In the genomic region with DNA sequence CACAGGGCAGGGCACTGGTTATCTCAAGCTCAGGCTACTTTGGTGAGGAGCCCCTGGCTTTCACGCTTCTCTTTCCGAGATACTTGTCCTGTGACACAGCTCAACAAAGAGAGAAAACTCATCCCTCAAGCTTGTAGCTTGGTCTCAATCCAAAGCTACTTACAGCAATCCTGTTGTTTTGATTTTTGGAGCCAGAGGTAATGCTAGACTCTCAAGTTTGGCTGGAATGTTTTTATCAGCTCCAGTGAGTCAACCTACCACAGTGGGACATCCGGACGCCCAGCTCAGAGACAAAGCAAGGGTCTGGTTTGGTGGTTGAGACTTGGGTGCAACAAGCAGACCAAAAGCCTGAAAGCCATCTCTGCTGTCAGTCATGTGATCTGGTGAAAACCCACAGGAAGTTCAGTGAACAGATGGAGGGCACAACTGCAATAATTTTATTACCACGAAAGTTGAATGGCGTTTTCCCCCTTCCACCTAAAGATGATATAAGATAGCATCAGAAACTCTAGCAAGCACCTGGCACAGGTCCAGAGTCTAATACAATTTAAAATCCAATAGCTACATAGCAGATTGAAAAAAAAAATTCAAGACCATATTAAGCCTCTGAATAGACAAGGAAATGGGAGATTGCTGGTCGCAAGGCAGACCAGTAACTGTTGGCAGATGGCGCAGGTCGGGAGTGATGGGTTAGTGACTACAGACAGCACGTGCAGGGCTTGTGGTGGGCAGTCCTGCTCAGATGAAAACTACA, we compare ENCODE assay signal across 8 cellular contexts.
A peak's percentile ranks its signal among the peaks of the same experiment; 100 is the strongest.
DNase-seq lines count a peak whose midpoint lies in the region; ATAC-seq and TF ChIP-seq lines count a peak whose summit lies in the region.

No MANE protein-coding gene starts in this region.

- no peak overlapping the region for H3K4me3 Mint-ChIP-seq in activated T-cell treated with anti-CD3 and anti-CD28 coated beads, Interleukin-2, amount 50 U/mL, for 24 hours
- H3K4me3 Mint-ChIP-seq in mesothelial cell of epicardium, result no peak overlapping the region

- H3K36me3 Mint-ChIP-seq in activated T-cell treated with anti-CD3 and anti-CD28 coated beads, Interleukin-2, amount 50 U/mL, for 24 hours (ENCODE audit: low read depth), result peaks cover 7% of the 10 kb centered on the region
- H3K36me3 Mint-ChIP-seq in mesothelial cell of epicardium, result peaks cover 2% of the 10 kb centered on the region

- TF ChIP-seq CTCF in AG09319 (IDR thresholded peaks at IDR 0.05; ENCODE audit: low read depth, low read length) (no peak), mesothelial cell of epicardium (IDR thresholded peaks at IDR 0.05; ENCODE audit: unreplicated experiment) (no peak)

- DNase-seq in AG09319 (ENCODE audit: extremely low read depth, low read depth) (peak; percentile 64), HT1080 (ENCODE audit: low read depth) (peak; percentile 99), mesothelial cell of epicardium (ENCODE audit: low spot score in 2 of 2, unreplicated experiment in 2 of 2) (no peak), left colon (no peak), GM19240 (ENCODE audit: insufficient read length, low spot score) (no peak)
- DNase-seq in activated T-cell treated with anti-CD3 and anti-CD28 coated beads, Interleukin-2, amount 50 U/mL, for 24 hours, result no peak
- DNase-seq in stimulated activated naive CD4-positive, alpha-beta T cell treated with Interleukin-2 at 50 U/mL for 16 hours (lab: John Stamatoyannopoulos, UW), result no peak

- peaks cover 51% of the 10 kb centered on the region for H3K4me1 Mint-ChIP-seq in activated T-cell treated with anti-CD3 and anti-CD28 coated beads, Interleukin-2, amount 50 U/mL, for 24 hours (ENCODE audit: low read depth)
- peaks cover 28% of the 10 kb centered on the region for H3K4me1 Mint-ChIP-seq in mesothelial cell of epicardium

- no peak for ATAC-seq in left colon
- ATAC-seq in GM21447 (IDR thresholded peaks at IDR 0.05; ENCODE audit: unreplicated experiment), result no peak

- H3K9me3 Mint-ChIP-seq in activated T-cell treated with anti-CD3 and anti-CD28 coated beads, Interleukin-2, amount 50 U/mL, for 24 hours, result no peaks in the 10 kb centered on the region
- no peaks in the 10 kb centered on the region for H3K9me3 Mint-ChIP-seq in mesothelial cell of epicardium

- peak overlapping the region; percentile 71 for H3K27ac Mint-ChIP-seq in activated T-cell treated with anti-CD3 and anti-CD28 coated beads, Interleukin-2, amount 50 U/mL, for 24 hours
- H3K27ac Mint-ChIP-seq in mesothelial cell of epicardium, result peak overlapping the region; percentile 55

- no peaks in the 10 kb centered on the region for H3K27me3 Mint-ChIP-seq in activated T-cell treated with anti-CD3 and anti-CD28 coated beads, Interleukin-2, amount 50 U/mL, for 24 hours
- no peaks in the 10 kb centered on the region for H3K27me3 Mint-ChIP-seq in mesothelial cell of epicardium (ENCODE audit: low read depth)

- intact Hi-C loops in left colon (cut with DNase I, micrococcal nuclease), result no loop called here

Comparison
In these comparisons a context has a peak if more than half of its experiments do, and no peak if none do; other contexts are left out.
1. DNase-seq: peak in AG09319 (single experiment) and HT1080 (single experiment); none in activated T-cell treated with anti-CD3 and anti-CD28 coated beads, Interleukin-2, amount 50 U/mL, for 24 hours (single experiment), mesothelial cell of epicardium (0 of 2), left colon (0 of 2), GM19240 (single experiment) and stimulated activated naive CD4-positive, alpha-beta T cell treated with Interleukin-2 at 50 U/mL for 16 hours (single experiment).